16 cellular contexts compared by ENCODE assay signal in genomic region chr10:21860718-21861117, GRCh38.
DNase-seq lines count a peak whose midpoint lies in the region; ATAC-seq, FAIRE-seq and TF ChIP-seq lines count a peak whose summit lies in the region.
"Had no signal": no experiment of that assay in that cellular context is flagged by ENCODE, and none has a peak within 500 bp of the region (broad histone marks: within the 10 kb centered on the region; RNA-seq: fewer than 3 reads in every experiment).

No MANE protein-coding gene starts in this region.

- ATAC-seq in GM23338 (no peak), K562 (no peak), HG02884 (IDR thresholded peaks at IDR 0.05; ENCODE audit: unreplicated experiment) (no peak)
- ATAC-seq: right cardiac atrium had no signal

- no peaks in the 10 kb centered on the region for H3K79me2 ChIP-seq in GM23338 (replicated peaks; ENCODE audit: insufficient read depth)
- no peaks in the 10 kb centered on the region; the same call in 2 of the 3 replicates for H3K79me2 ChIP-seq in K562 (ENCODE audit: control insufficient read depth, insufficient read depth, low read length)
- H3K79me2 ChIP-seq in mesendoderm (ENCODE audit: control insufficient read depth, insufficient read depth, low read length) = no peaks in the 10 kb centered on the region

- no peaks in the 10 kb centered on the region for H3K9me3 ChIP-seq in K562 (replicated peaks; ENCODE audit: control insufficient read depth, insufficient read depth, low read depth, low read length)

- H3K27ac Mint-ChIP-seq in GM23338 = 0 out of 2 replicates have a peak overlapping the region, but pooled peaks have one; percentile 34
- H3K27ac Mint-ChIP-seq: activated T-cell treated with anti-CD3 and anti-CD28 coated beads, Interleukin-2, amount 50 U/mL, for 24 hours; memory B cell had no signal

- H3K4me3 ChIP-seq in GM23338 (no peak overlapping the region), NB4 (ENCODE audit: low read depth, low read length) (no peak overlapping the region), K562 (no peak overlapping the region), mesendoderm (ENCODE audit: low read length) (no peak overlapping the region)
- H3K4me3 ChIP-seq: SK-N-MC had no signal

- H3K27me3 Mint-ChIP-seq in GM23338 (ENCODE audit: insufficient read depth, low read depth, poor library complexity) = no peaks in the 10 kb centered on the region
- H3K27me3 Mint-ChIP-seq: activated T-cell treated with anti-CD3 and anti-CD28 coated beads, Interleukin-2, amount 50 U/mL, for 24 hours; memory B cell had no signal

- no peaks in the 10 kb centered on the region for H3K9me2 ChIP-seq in GM23338 (ENCODE audit: insufficient read depth)

- no peak overlapping the region for H3K4ac ChIP-seq in mesendoderm (ENCODE audit: low read depth, low read length)

- H3K9me3 Mint-ChIP-seq in GM23338 = no peaks in the 10 kb centered on the region

- no peak overlapping the region for H3K4me3 Mint-ChIP-seq in GM23338
- H3K4me3 Mint-ChIP-seq: activated T-cell treated with anti-CD3 and anti-CD28 coated beads, Interleukin-2, amount 50 U/mL, for 24 hours; memory B cell had no signal

- no peak for TF ChIP-seq CTCF in GM23338 (conservative IDR thresholded peaks at IDR 0.05; ENCODE audit: low read depth in 2 of 2)
- TF ChIP-seq CTCF in NB4 (IDR thresholded peaks at IDR 0.05; ENCODE audit: low read depth, low read length) = no peak
- TF ChIP-seq CTCF in K562 (IDR thresholded peaks at IDR 0.05 in 2 of 3, conservative IDR thresholded peaks at IDR 0.05 in 1 of 3; ENCODE audit: insufficient read depth in 2 of 3, low read depth in 1 of 3, low read length in 3 of 3) = no peak
- TF ChIP-seq CTCF in GM10266 (IDR thresholded peaks at IDR 0.05; ENCODE audit: control insufficient read depth, insufficient read depth, low read depth, missing control alignments) = no peak

- no peak overlapping the region for H2BK5ac ChIP-seq in mesendoderm (ENCODE audit: low read length)

- POLR2A ChIA-PET in K562 (lab: Yijun Ruan, JAX) = no interaction called here

- DNase-seq in GM23338 (ENCODE audit: low spot score) (no peak), NB4 (ENCODE audit: low read depth) (peak; percentile 9), K562 (ENCODE audit: extremely low read depth in 1 of 4, low spot score in 3 of 4) (no peak), mesendoderm (peak; percentile 11), GM10266 (ENCODE audit: extremely low spot score) (no peak), nucleus accumbens (lab: John Stamatoyannopoulos, UW) (no peak)
- DNase-seq: activated CD4-positive, alpha-beta T cell treated with anti-CD3 and anti-CD28 coated beads, Interleukin-2, amount 50 U/mL, for 1 hour; activated T-cell treated with anti-CD3 and anti-CD28 coated beads, Interleukin-2, amount 50 U/mL, for 24 hours; GOT3; NCI-H1105; substantia nigra had no signal

- H2BK15ac ChIP-seq in mesendoderm (replicated peaks; ENCODE audit: low read depth) = no peak overlapping the region

- CTCF ChIA-PET in K562 (lab: Yijun Ruan, JAX; ENCODE audit: low intra/inter-chr PET ratio) = no interaction called here

- no peak overlapping the region for H2AFZ ChIP-seq in GM23338
- H2AFZ ChIP-seq in K562 (ENCODE audit: low read depth, low read length) = no peak overlapping the region

- no peaks in the 10 kb centered on the region for H3K27me3 ChIP-seq in GM23338 (ENCODE audit: insufficient read depth)
- H3K27me3 ChIP-seq in K562 (ENCODE audit: control insufficient read depth in 2 of 2, insufficient read depth in 2 of 2, low read length in 2 of 2) = no peaks in the 10 kb centered on the region
- H3K27me3 ChIP-seq in mesendoderm (ENCODE audit: insufficient read depth, low read length, poor library complexity) = no peaks in the 10 kb centered on the region

- no peak overlapping the region for H3K18ac ChIP-seq in mesendoderm (ENCODE audit: low read length)

- H3K36me3 Mint-ChIP-seq in GM23338 (ENCODE audit: low read depth) = no peaks in the 10 kb centered on the region; the same call in 2 of the 3 replicates

- in situ Hi-C loops in K562 (cut with MboI) = no loop called here

- no peak for TF ChIP-seq RAD21 in K562 (CRISPR knock-in tag; conservative IDR thresholded peaks at IDR 0.05 in 1 of 2, IDR thresholded peaks at IDR 0.05 in 1 of 2)

- H3F3A ChIP-seq in GM23338 (replicated peaks; ENCODE audit: low read depth) = no peaks in the 10 kb centered on the region

- H3K56ac ChIP-seq in mesendoderm (ENCODE audit: low read length) = no peak overlapping the region

- no peaks in the 10 kb centered on the region for H3K36me3 ChIP-seq in GM23338 (ENCODE audit: insufficient read depth)
- H3K36me3 ChIP-seq in K562 (ENCODE audit: control insufficient read depth, insufficient read depth, low read length) = no peaks in the 10 kb centered on the region; the same call in 2 of the 3 replicates
- H3K36me3 ChIP-seq in mesendoderm (ENCODE audit: control insufficient read depth, insufficient read depth, low read length) = no peaks in the 10 kb centered on the region

- intact Hi-C loops in K562 (cut with micrococcal nuclease) = no loop called here

- no peak for FAIRE-seq in K562 (lab: Jason Lieb, UNC)
- FAIRE-seq: endometrium had no signal

- TF ChIP-seq POLR2A in NB4 (IDR thresholded peaks at IDR 0.05; ENCODE audit: extremely low read depth, insufficient read length) (no peak), K562 (conservative IDR thresholded peaks at IDR 0.05) (no peak)

- H2AK5ac ChIP-seq in mesendoderm (ENCODE audit: low read length) = no peak overlapping the region

- TF ChIP-seq EP300 in K562 (IDR thresholded peaks at IDR 0.05; ENCODE audit: low read length) = no peak

- H3K4me2 ChIP-seq in GM23338 (no peak overlapping the region), K562 (ENCODE audit: insufficient read depth, low read length) (no peak overlapping the region), mesendoderm (ENCODE audit: low read length) (no peak overlapping the region)

- no peak overlapping the region for H4K5ac ChIP-seq in mesendoderm (ENCODE audit: low read length)

- 0 out of 2 replicates have a peak overlapping the region, but pooled peaks have one; percentile 12 for H3K27ac ChIP-seq in GM23338 (ENCODE audit: low read depth)
- H3K27ac ChIP-seq in K562 (ENCODE audit: extremely low read depth, low read depth, low read length) = no peak overlapping the region
- no peak overlapping the region for H3K27ac ChIP-seq in mesendoderm (ENCODE audit: low read depth, low read length)
- H3K27ac ChIP-seq: SK-N-MC had no signal

- H3K23ac ChIP-seq in mesendoderm (ENCODE audit: low read length) = no peak overlapping the region

- H4K20me1 ChIP-seq in GM23338 (replicated peaks; ENCODE audit: insufficient read depth) (no peaks in the 10 kb centered on the region), K562 (replicated peaks; ENCODE audit: control insufficient read depth, insufficient read depth, low read length) (no peaks in the 10 kb centered on the region)

- H3K4me1 ChIP-seq in GM23338 (ENCODE audit: insufficient read depth) (0 out of 2 replicates have a peak, but pooled peaks cover 3% of the 10 kb centered on the region), K562 (replicated peaks in 1 of 2; ENCODE audit: control insufficient read depth in 2 of 2, insufficient read depth in 2 of 2, low read length in 2 of 2) (no peaks in the 10 kb centered on the region), mesendoderm (ENCODE audit: control insufficient read depth, low read depth, low read length) (no peaks in the 10 kb centered on the region)

- no peaks in the 10 kb centered on the region for H3K9me1 ChIP-seq in K562 (ENCODE audit: control insufficient read depth, insufficient read depth, low read length)

- no peaks in the 10 kb centered on the region for H3K79me1 ChIP-seq in mesendoderm (ENCODE audit: low read length)

- H3K4me1 Mint-ChIP-seq in GM23338 = no peaks in the 10 kb centered on the region
- H3K4me1 Mint-ChIP-seq: memory B cell had no signal

- H4K8ac ChIP-seq in mesendoderm (ENCODE audit: low read depth, low read length) = no peak overlapping the region

- 67% methylated on average over 1 of the region's 1 CpG for WGBS in K562 (ENCODE audit: insufficient coverage, low coverage, missing lambda C conversion rate)
- no CpG with 5 or more reads among the region's 1 CpG for WGBS in mesendoderm (ENCODE audit: extremely low coverage, insufficient coverage, low lambda C conversion rate)

- H3K9ac ChIP-seq in K562 (ENCODE audit: insufficient read depth in 1 of 2, low read depth in 2 of 2, low read length in 2 of 2) = no peak overlapping the region
- H3K9ac ChIP-seq in mesendoderm (ENCODE audit: low read length) = no peak overlapping the region

- no peak overlapping the region for H2BK120ac ChIP-seq in mesendoderm (ENCODE audit: low read depth, low read length)

- TSS peak; percentile 8 for BruUV-seq in K562 (replicated peaks; lab: Mats Ljungman, UMichigan)

TF ChIP-seq in GM23338, 12 proteins besides CTCF, POLR2A, EP300 and RAD21 (continues in another document):
- TF ChIP-seq POLR2AphosphoS5 (IDR thresholded peaks at IDR 0.05; ENCODE audit: low read depth) = no peak
- no peak for TF ChIP-seq ETS1 (IDR thresholded peaks at IDR 0.05)
- TF ChIP-seq JUNB (IDR thresholded peaks at IDR 0.05; ENCODE audit: unreplicated experiment) = no peak

TF ChIP-seq in K562, 482 proteins besides CTCF, POLR2A, EP300 and RAD21 (continues in another document):
- TF ChIP-seq DPF2 (IDR thresholded peaks at IDR 0.05) = no peak
- TF ChIP-seq NR2C2 (CRISPR knock-in tag; IDR thresholded peaks at IDR 0.05) = no peak
- no peak for TF ChIP-seq NR2C2 (tag; IDR thresholded peaks at IDR 0.05)
- no peak for TF ChIP-seq TFE3 (CRISPR knock-in tag; IDR thresholded peaks at IDR 0.05)
- no peak for TF ChIP-seq FOXJ3 (CRISPR knock-in tag; IDR thresholded peaks at IDR 0.05)
- TF ChIP-seq TEAD4 (IDR thresholded peaks at IDR 0.05; ENCODE audit: low read length) = no peak
- TF ChIP-seq TEAD4 (CRISPR knock-in tag; IDR thresholded peaks at IDR 0.05; ENCODE audit: borderline replicate concordance) = no peak
- no peak for TF ChIP-seq HNRNPUL1 (IDR thresholded peaks at IDR 0.05; ENCODE audit: low read length)
- no peak for TF ChIP-seq GATAD2B (IDR thresholded peaks at IDR 0.05; ENCODE audit: borderline replicate concordance)
- no peak for TF ChIP-seq HNRNPH1 (optimal IDR thresholded peaks at IDR 0.05; ENCODE audit: low read depth, low read length)
- TF ChIP-seq ZNF830 (CRISPR knock-in tag; IDR thresholded peaks at IDR 0.05) = no peak
- no peak for TF ChIP-seq KHSRP (IDR thresholded peaks at IDR 0.05)
- no peak for TF ChIP-seq COPS2 (conservative IDR thresholded peaks at IDR 0.05)

Comparison
In these comparisons a context has a peak if more than half of its experiments do, and no peak if none do; other contexts are left out.
1. DNase-seq: peak in NB4 (single experiment) and mesendoderm (single experiment); none in GM23338 (single experiment), K562 (0 of 4), GM10266 (single experiment) and nucleus accumbens (0 of 56).